Comparison of ENCODE assay signal across 1 cellular context in genomic region chr22:24063361-24063760, GRCh38.
TF ChIP-seq lines count a peak whose summit lies in the region.

No MANE protein-coding gene starts in this region.

TF ChIP-seq in HepG2, 621 proteins besides CTCF, POLR2A, EP300 and RAD21:
- TF ChIP-seq ZNF704 (CRISPR knock-in tag; IDR thresholded peaks at IDR 0.05; ENCODE audit: borderline replicate concordance) (no peak), NCOA5 (CRISPR knock-in tag; IDR thresholded peaks at IDR 0.05) (no peak), AHR (CRISPR knock-in tag; IDR thresholded peaks at IDR 0.05) (no peak), GPN1 (CRISPR knock-in tag; IDR thresholded peaks at IDR 0.05; ENCODE audit: borderline replicate concordance) (no peak), ZNF572 (CRISPR knock-in tag; IDR thresholded peaks at IDR 0.05) (no peak), ZNF670 (CRISPR knock-in tag; IDR thresholded peaks at IDR 0.05; ENCODE audit: borderline replicate concordance) (no peak), ZNF230 (CRISPR knock-in tag; IDR thresholded peaks at IDR 0.05) (no peak), HIC2 (CRISPR knock-in tag; IDR thresholded peaks at IDR 0.05; ENCODE audit: low read depth) (no peak), TMF1 (CRISPR knock-in tag; IDR thresholded peaks at IDR 0.05; ENCODE audit: low read depth) (no peak), FOXP4 (CRISPR knock-in tag; IDR thresholded peaks at IDR 0.05) (no peak), ZBTB3 (CRISPR knock-in tag; IDR thresholded peaks at IDR 0.05; ENCODE audit: borderline replicate concordance, low read depth) (no peak), PBX2 (CRISPR knock-in tag; IDR thresholded peaks at IDR 0.05) (no peak), PHF20 (CRISPR knock-in tag; IDR thresholded peaks at IDR 0.05) (no peak), ZNF326 (CRISPR knock-in tag; IDR thresholded peaks at IDR 0.05; ENCODE audit: borderline replicate concordance) (no peak), KLF6 (CRISPR knock-in tag; IDR thresholded peaks at IDR 0.05) (no peak)
- TF ChIP-seq, protein P1, sequence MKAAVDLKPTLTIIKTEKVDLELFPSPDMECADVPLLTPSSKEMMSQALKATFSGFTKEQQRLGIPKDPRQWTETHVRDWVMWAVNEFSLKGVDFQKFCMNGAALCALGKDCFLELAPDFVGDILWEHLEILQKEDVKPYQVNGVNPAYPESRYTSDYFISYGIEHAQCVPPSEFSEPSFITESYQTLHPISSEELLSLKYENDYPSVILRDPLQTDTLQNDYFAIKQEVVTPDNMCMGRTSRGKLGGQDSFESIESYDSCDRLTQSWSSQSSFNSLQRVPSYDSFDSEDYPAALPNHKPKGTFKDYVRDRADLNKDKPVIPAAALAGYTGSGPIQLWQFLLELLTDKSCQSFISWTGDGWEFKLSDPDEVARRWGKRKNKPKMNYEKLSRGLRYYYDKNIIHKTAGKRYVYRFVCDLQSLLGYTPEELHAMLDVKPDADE (CRISPR knock-in tag; IDR thresholded peaks at IDR 0.05), result no peak
- TF ChIP-seq, protein P2, sequence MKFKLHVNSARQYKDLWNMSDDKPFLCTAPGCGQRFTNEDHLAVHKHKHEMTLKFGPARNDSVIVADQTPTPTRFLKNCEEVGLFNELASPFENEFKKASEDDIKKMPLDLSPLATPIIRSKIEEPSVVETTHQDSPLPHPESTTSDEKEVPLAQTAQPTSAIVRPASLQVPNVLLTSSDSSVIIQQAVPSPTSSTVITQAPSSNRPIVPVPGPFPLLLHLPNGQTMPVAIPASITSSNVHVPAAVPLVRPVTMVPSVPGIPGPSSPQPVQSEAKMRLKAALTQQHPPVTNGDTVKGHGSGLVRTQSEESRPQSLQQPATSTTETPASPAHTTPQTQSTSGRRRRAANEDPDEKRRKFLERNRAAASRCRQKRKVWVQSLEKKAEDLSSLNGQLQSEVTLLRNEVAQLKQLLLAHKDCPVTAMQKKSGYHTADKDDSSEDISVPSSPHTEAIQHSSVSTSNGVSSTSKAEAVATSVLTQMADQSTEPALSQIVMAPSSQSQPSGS (CRISPR knock-in tag; IDR thresholded peaks at IDR 0.05), result no peak
